In genomic region chr4:74754218-74754617, GRCh38 we compare ENCODE assay signal across 12 cellular contexts. TPM values are rescaled to one million over a fixed set of nuclear protein-coding genes. Genes with fewer than 3 reads are reported as not detected.
DNase-seq lines count a peak whose midpoint lies in the region; ATAC-seq lines count a peak whose summit lies in the region.
"Had no signal": no experiment of that assay in that cellular context is flagged by ENCODE, and none has a peak within 500 bp of the region (broad histone marks: within the 10 kb centered on the region; RNA-seq: fewer than 3 reads in every experiment).

No MANE protein-coding gene starts in this region.

- POLR2A ChIA-PET in activated CD8-positive, alpha-beta T cell treated with anti-CD3 and anti-CD28 coated beads, Interleukin-2, amount 10 ng/mL, durations not matched to agents 7 days and 5 days (lab: Charles Lee) = no interaction called here

- H3K27me3 Mint-ChIP-seq in stimulated activated naive CD8-positive, alpha-beta T cell treated with anti-CD3 and anti-CD28 coated beads, Interleukin-15, amount 100 ng/mL, for 72 hours = peaks cover 8% of the 10 kb centered on the region
- H3K27me3 Mint-ChIP-seq in stimulated activated naive B cell treated with anti-CD40 and anti-IgM and Interleukin-4, amounts not matched to agents 10 μg/mL and 1 μg/mL and 100 μg/mL, for 72 hours = peaks cover 0 to 4% of the 10 kb centered on the region in 2 donors
- H3K27me3 Mint-ChIP-seq in activated CD8-positive, alpha-beta T cell treated with anti-CD3 and anti-CD28 coated beads, Interleukin-2, amount 10 ng/mL, durations not matched to agents 7 days and 5 days (ENCODE audit: low read depth) = peaks cover 3% of the 10 kb centered on the region
- H3K27me3 Mint-ChIP-seq: CD4-positive, alpha-beta T cell had no signal

- no peaks in the 10 kb centered on the region for H3K9me3 Mint-ChIP-seq in stimulated activated naive CD8-positive, alpha-beta T cell treated with anti-CD3 and anti-CD28 coated beads, Interleukin-15, amount 100 ng/mL, for 72 hours
- peaks cover 0 to 6% of the 10 kb centered on the region in 2 donors for H3K9me3 Mint-ChIP-seq in stimulated activated naive B cell treated with anti-CD40 and anti-IgM and Interleukin-4, amounts not matched to agents 10 μg/mL and 1 μg/mL and 100 μg/mL, for 72 hours
- no peaks in the 10 kb centered on the region for H3K9me3 Mint-ChIP-seq in activated CD8-positive, alpha-beta T cell treated with anti-CD3 and anti-CD28 coated beads, Interleukin-2, amount 10 ng/mL, durations not matched to agents 7 days and 5 days (ENCODE audit: insufficient read depth)
- H3K9me3 Mint-ChIP-seq: CD4-positive, alpha-beta T cell had no signal

- H3K27ac Mint-ChIP-seq in stimulated activated naive CD8-positive, alpha-beta T cell treated with anti-CD3 and anti-CD28 coated beads, Interleukin-15, amount 100 ng/mL, for 72 hours = peak overlapping the region in 1 of 2 donors; percentile 4
- H3K27ac Mint-ChIP-seq in stimulated activated naive B cell treated with anti-CD40 and anti-IgM and Interleukin-4, amounts not matched to agents 10 μg/mL and 1 μg/mL and 100 μg/mL, for 72 hours = no peak overlapping the region
- H3K27ac Mint-ChIP-seq in activated CD8-positive, alpha-beta T cell treated with anti-CD3 and anti-CD28 coated beads, Interleukin-2, amount 10 ng/mL, durations not matched to agents 7 days and 5 days = no peak overlapping the region
- H3K27ac Mint-ChIP-seq: CD4-positive, alpha-beta T cell had no signal

- CTCF ChIA-PET in activated CD8-positive, alpha-beta T cell treated with anti-CD3 and anti-CD28 coated beads, Interleukin-2, amount 10 ng/mL, durations not matched to agents 7 days and 5 days (lab: Charles Lee) = no interaction called here

- H3K36me3 Mint-ChIP-seq in stimulated activated naive B cell treated with anti-CD40 and anti-IgM and Interleukin-4, amounts not matched to agents 10 μg/mL and 1 μg/mL and 100 μg/mL, for 72 hours = no peaks in the 10 kb centered on the region
- H3K36me3 Mint-ChIP-seq in activated CD8-positive, alpha-beta T cell treated with anti-CD3 and anti-CD28 coated beads, Interleukin-2, amount 10 ng/mL, durations not matched to agents 7 days and 5 days (ENCODE audit: low read depth) = no peaks in the 10 kb centered on the region

- H3K4me1 Mint-ChIP-seq in stimulated activated naive CD8-positive, alpha-beta T cell treated with anti-CD3 and anti-CD28 coated beads, Interleukin-15, amount 100 ng/mL, for 72 hours = no peaks in the 10 kb centered on the region
- H3K4me1 Mint-ChIP-seq in stimulated activated naive B cell treated with anti-CD40 and anti-IgM and Interleukin-4, amounts not matched to agents 10 μg/mL and 1 μg/mL and 100 μg/mL, for 72 hours = peaks cover 6 to 15% of the 10 kb centered on the region in 2 donors
- H3K4me1 Mint-ChIP-seq in activated CD8-positive, alpha-beta T cell treated with anti-CD3 and anti-CD28 coated beads, Interleukin-2, amount 10 ng/mL, durations not matched to agents 7 days and 5 days (ENCODE audit: low read depth) = no peaks in the 10 kb centered on the region

- no peak for DNase-seq in stimulated activated naive CD8-positive, alpha-beta T cell treated with anti-CD3 and anti-CD28 coated beads, Interleukin-15, Interleukin-2, amounts not matched to agents 100 U/mL and 50 U/mL, for 24 hours
- DNase-seq in stimulated activated naive CD8-positive, alpha-beta T cell treated with anti-CD3 and anti-CD28 coated beads, Interleukin-15, amount 100 ng/mL, for 72 hours = no peak
- DNase-seq in stimulated activated naive B cell treated with anti-CD40 and anti-IgM and Interleukin-4, amounts not matched to agents 10 μg/mL and 1 μg/mL and 100 μg/mL, for 72 hours = no peak
- DNase-seq in DMS53 treated with DMSO at 0.1 percent for 48 hours (lab: John Stamatoyannopoulos, UW; ENCODE audit: unreplicated experiment) (no peak), cerebellar cortex (ENCODE audit: low spot score) (no peak)
- no peak for DNase-seq in activated CD8-positive, alpha-beta T cell treated with anti-CD3 and anti-CD28 coated beads, Interleukin-2, amount 10 ng/mL, durations not matched to agents 7 days and 5 days
- DNase-seq: 8988T; activated CD4-positive, alpha-beta T cell treated with anti-CD3 and anti-CD28 coated beads for 1 hour; CD4-positive, alpha-beta T cell; kidney had no signal

- no peak overlapping the region for H3K4me3 Mint-ChIP-seq in stimulated activated naive CD8-positive, alpha-beta T cell treated with anti-CD3 and anti-CD28 coated beads, Interleukin-15, amount 100 ng/mL, for 72 hours
- H3K4me3 Mint-ChIP-seq in stimulated activated naive B cell treated with anti-CD40 and anti-IgM and Interleukin-4, amounts not matched to agents 10 μg/mL and 1 μg/mL and 100 μg/mL, for 72 hours = no peak overlapping the region
- H3K4me3 Mint-ChIP-seq in activated CD8-positive, alpha-beta T cell treated with anti-CD3 and anti-CD28 coated beads, Interleukin-2, amount 10 ng/mL, durations not matched to agents 7 days and 5 days = no peak overlapping the region
- H3K4me3 Mint-ChIP-seq: CD4-positive, alpha-beta T cell had no signal

- peak; percentile 32 for ATAC-seq in stimulated activated naive CD8-positive, alpha-beta T cell treated with anti-CD3 and anti-CD28 coated beads, Interleukin-15, Interleukin-2, amounts not matched to agents 100 U/mL and 50 U/mL, for 24 hours
- ATAC-seq in stimulated activated naive CD8-positive, alpha-beta T cell treated with anti-CD3 and anti-CD28 coated beads, Interleukin-15, amount 100 ng/mL, for 72 hours = no peak
- ATAC-seq in GM21723 (IDR thresholded peaks at IDR 0.05; ENCODE audit: unreplicated experiment) (peak; percentile 94), HG03139 (IDR thresholded peaks at IDR 0.05; ENCODE audit: unreplicated experiment) (peak; percentile 91)
- peak; percentile 97 to 99 for ATAC-seq in stimulated activated naive B cell treated with anti-CD40 and anti-IgM and Interleukin-4, amounts not matched to agents 10 μg/mL and 1 μg/mL and 100 μg/mL, for 72 hours (replicated peaks)
- ATAC-seq in activated CD8-positive, alpha-beta T cell treated with anti-CD3 and anti-CD28 coated beads, Interleukin-2, amount 10 ng/mL, durations not matched to agents 7 days and 5 days = no peak

RNA-seq across cellular contexts. Expression of gene BTC, which starts 40.1 kb away (rescaled TPM):
- total RNA-seq in activated CD8-positive, alpha-beta T cell treated with anti-CD3 and anti-CD28 coated beads, Interleukin-2, amount 10 ng/mL, durations not matched to agents 7 days and 5 days = not detected
- total RNA-seq: CD4-positive, alpha-beta T cell had no signal

Comparison
In these comparisons a context has a peak if more than half of its experiments do, and no peak if none do; other contexts are left out.
1. ATAC-seq: peak in stimulated activated naive CD8-positive, alpha-beta T cell treated with anti-CD3 and anti-CD28 coated beads, Interleukin-15, Interleukin-2, amounts not matched to agents 100 U/mL and 50 U/mL, for 24 hours (single experiment), GM21723 (single experiment), HG03139 (single experiment) and stimulated activated naive B cell treated with anti-CD40 and anti-IgM and Interleukin-4, amounts not matched to agents 10 μg/mL and 1 μg/mL and 100 μg/mL, for 72 hours (2 of 2); none in stimulated activated naive CD8-positive, alpha-beta T cell treated with anti-CD3 and anti-CD28 coated beads, Interleukin-15, amount 100 ng/mL, for 72 hours (single experiment) and activated CD8-positive, alpha-beta T cell treated with anti-CD3 and anti-CD28 coated beads, Interleukin-2, amount 10 ng/mL, durations not matched to agents 7 days and 5 days (single experiment).